ENCODE assay signal across 26 cellular contexts in genomic region chr2:127651381-127651809, GRCh38. TPM values are rescaled to one million over a fixed set of nuclear protein-coding genes. Genes with fewer than 3 reads are reported as not detected.
DNase-seq lines count a peak whose midpoint lies in the region; ATAC-seq and TF ChIP-seq lines count a peak whose summit lies in the region.
"Had no signal": no experiment of that assay in that cellular context is flagged by ENCODE, and none has a peak within 500 bp of the region (broad histone marks: within the 10 kb centered on the region; RNA-seq: fewer than 3 reads in every experiment).

No MANE protein-coding gene starts in this region.

- H3K14ac ChIP-seq in trophoblast cell (ENCODE audit: low read length) = no peak overlapping the region

- H3K4me2 ChIP-seq in trophoblast cell (ENCODE audit: low read length) = no peak overlapping the region

- no peak overlapping the region for H3K23ac ChIP-seq in trophoblast cell (ENCODE audit: low read length)

- H3K79me2 ChIP-seq in trophoblast cell (ENCODE audit: control insufficient read depth, insufficient read depth, low read length, poor library complexity) = no peaks in the 10 kb centered on the region

- H3K4me3 ChIP-seq in right atrium auricular region = no peak overlapping the region
- H3K4me3 ChIP-seq in trophoblast cell (ENCODE audit: low read depth, low read length) = peak overlapping the region; percentile 21
- no peak overlapping the region for H3K4me3 ChIP-seq in transverse colon
- H3K4me3 ChIP-seq: SJSA1 had no signal

- H3K36me3 ChIP-seq in right atrium auricular region (peaks cover 53% of the 10 kb centered on the region), trophoblast cell (ENCODE audit: control insufficient read depth in 1 of 2, insufficient read depth in 2 of 2, low read length in 2 of 2) (peaks cover 0 to 2% of the 10 kb centered on the region in 2 experiments), transverse colon (no peaks in the 10 kb centered on the region)
- H3K36me3 ChIP-seq: SJSA1 had no signal

- H3K4me1 ChIP-seq in right atrium auricular region = peaks cover 0 to 97% of the 10 kb centered on the region in 2 donors
- peaks cover 12 to 17% of the 10 kb centered on the region in 2 experiments for H3K4me1 ChIP-seq in trophoblast cell (ENCODE audit: control insufficient read depth in 1 of 2, insufficient read depth in 2 of 2, low read length in 2 of 2)
- H3K4me1 ChIP-seq in transverse colon = peaks cover 33 to 74% (median 59%) of the 10 kb centered on the region in 4 donors

- H3K4ac ChIP-seq in trophoblast cell (ENCODE audit: low read depth, low read length) = no peak overlapping the region

- no peak for TF ChIP-seq CTCF in right atrium auricular region (IDR thresholded peaks at IDR 0.05)
- TF ChIP-seq CTCF in transverse colon (IDR thresholded peaks at IDR 0.05) = no peak

- H2BK5ac ChIP-seq in trophoblast cell (ENCODE audit: low read depth, low read length, poor library complexity) = no peak overlapping the region

- no peak overlapping the region for H4K12ac ChIP-seq in trophoblast cell (ENCODE audit: low read depth, low read length)

- no peaks in the 10 kb centered on the region for H3K79me1 ChIP-seq in trophoblast cell (ENCODE audit: low read length)

- TF ChIP-seq EP300 in transverse colon (IDR thresholded peaks at IDR 0.05; ENCODE audit: low read depth) = no peak

- peak overlapping the region; percentile 40 for H4K91ac ChIP-seq in trophoblast cell (ENCODE audit: low read depth, low read length)

- DNase-seq in right atrium auricular region (ENCODE audit: low spot score) (no peak), trophoblast cell (no peak), transverse colon (no peak), islet precursor cell (no peak), SHP77 (lab: John Stamatoyannopoulos, UW) (no peak)
- DNase-seq in activated naive CD4-positive, alpha-beta T cell (lab: John Stamatoyannopoulos, UW) = no peak
- DNase-seq: activated CD4-positive, alpha-beta memory T cell treated with anti-CD3 and anti-CD28 coated beads for 36 hours; activated T-cell treated with anti-CD3 and anti-CD28 coated beads, Interleukin-2, amount 50 U/mL, for 24 hours; AML-193; dermis blood vessel endothelial cell; Karpas-422; natural killer cell; NCI-H1105; NCI-H69; OCI-M1; stimulated activated naive CD4-positive, alpha-beta T cell had no signal

- WGBS in trophoblast cell (ENCODE audit: extremely low coverage, insufficient coverage, insufficient read length) = no CpG with 5 or more reads among the region's 29 CpGs
- WGBS in transverse colon (ENCODE audit: low coverage in 1 of 2), 2 donors = 93% methylated on average over 28 of the region's 29 CpGs; no CpG with 5 or more reads in 1 of the 2 donors

- no peak for ATAC-seq in GM19463 (IDR thresholded peaks at IDR 0.05; ENCODE audit: unreplicated experiment)
- ATAC-seq: activated naive CD4-positive, alpha-beta T cell treated with anti-CD3 and anti-CD28 coated beads, Interleukin-2, amount 50 U/mL, for 72 hours; natural killer cell; WTC11 had no signal

- peak overlapping the region; percentile 89 for H3K27ac ChIP-seq in cingulate gyrus (ENCODE audit: low read depth, low read length)
- H3K27ac ChIP-seq in right atrium auricular region = peak overlapping the region; percentile 82 to 88
- H3K27ac ChIP-seq in trophoblast cell (ENCODE audit: low read depth, low read length) = peak overlapping the region; percentile 42
- peak overlapping the region; percentile 81 to 91 (median 86) for H3K27ac ChIP-seq in transverse colon
- H3K27ac ChIP-seq: epithelial cell of prostate, SJSA1 had no signal

- intact Hi-C loops in transverse colon (cut with DNase I; ENCODE audit: low total_unique reads) = no loop called here

- H2AFZ ChIP-seq in trophoblast cell (ENCODE audit: insufficient read depth, low read length, poor library complexity) = no peak overlapping the region

- H4K8ac ChIP-seq in trophoblast cell (ENCODE audit: low read depth, low read length) = peak overlapping the region; percentile 18

- in situ Hi-C loops in transverse colon (cut with MboI; ENCODE audit: low pct_ligation_motif_present in 1 of 4, low pct_unique_long_range_greater_than_20kb in 1 of 4, low sequenced_read_pairs in 3 of 4) = no loop called here

- no peak overlapping the region for H2AK5ac ChIP-seq in trophoblast cell (ENCODE audit: low read length)

- H3K9me3 ChIP-seq in right atrium auricular region (no peaks in the 10 kb centered on the region), trophoblast cell (ENCODE audit: insufficient read depth, low read depth, low read length) (peaks cover 2% of the 10 kb centered on the region), transverse colon (no peaks in the 10 kb centered on the region)
- H3K9me3 ChIP-seq: SJSA1 had no signal

- no peak overlapping the region for H2BK120ac ChIP-seq in trophoblast cell (ENCODE audit: insufficient read depth, low read length, poor library complexity)

- TF ChIP-seq POLR2A in transverse colon (IDR thresholded peaks at IDR 0.05) = no peak

- H2BK12ac ChIP-seq in trophoblast cell (ENCODE audit: low read length) = peak overlapping the region; percentile 19

- H3K18ac ChIP-seq in trophoblast cell (ENCODE audit: low read length) = no peak overlapping the region

- H3K9ac ChIP-seq in trophoblast cell (ENCODE audit: low read length) = no peak overlapping the region

- H3K27me3 ChIP-seq in right atrium auricular region = no peaks in the 10 kb centered on the region
- no peaks in the 10 kb centered on the region for H3K27me3 ChIP-seq in trophoblast cell (ENCODE audit: insufficient read depth, low read length)
- H3K27me3 ChIP-seq in transverse colon = no peaks in the 10 kb centered on the region
- H3K27me3 ChIP-seq: SJSA1 had no signal

RNA-seq across cellular contexts. Expression of gene GPR17, which starts 5.4 kb away (rescaled TPM):
- total RNA-seq in right atrium auricular region = under 1 TPM in 1 of 2 donors, not detected in 1; 0.24 TPM
- 0.25 and 0.33 TPM in 2 replicates for polyA plus RNA-seq in trophoblast cell (2013)
- total RNA-seq in transverse colon = under 1 TPM in 1 of 4 donors, not detected in 3; 0.14 TPM
- total RNA-seq: activated CD4-positive, alpha-beta memory T cell treated with anti-CD3 and anti-CD28 coated beads for 36 hours; activated naive CD4-positive, alpha-beta T cell treated with anti-CD3 and anti-CD28 coated beads, Interleukin-2, amount 50 U/mL, for 72 hours; dermis blood vessel endothelial cell; G401; HFFc6; lung microvascular endothelial cell; natural killer cell; pulmonary artery endothelial cell; SJSA1; WTC11 had no signal

RNA-seq across cellular contexts. Expression of gene LIMS2, which starts 23.9 kb away (rescaled TPM):
- total RNA-seq in right atrium auricular region (10 to 100 TPM; 80.2 to 91.7 TPM), transverse colon (100 to 1,000 TPM in 2 of 4 donors, 10 to 100 TPM in 2; 34.5 to 198 (median 91.3) TPM)
- polyA plus RNA-seq in trophoblast cell (2013) = 14.6 and 16.2 TPM in 2 replicates

RNA-seq across cellular contexts. Expression of gene SFT2D3, which starts 49.9 kb away (rescaled TPM):
- total RNA-seq in right atrium auricular region (1 to 10 TPM; 3.8 to 5.9 TPM), transverse colon (10 to 100 TPM in 1 of 4 donors, 1 to 10 TPM in 3; 6.8 to 13.7 (median 8.3) TPM)
- polyA plus RNA-seq in trophoblast cell (2013) = 5.4 and 6.1 TPM in 2 replicates
